21 cellular contexts compared by ENCODE assay signal in genomic region chr4:40322853-40323252, GRCh38. TPM values are rescaled to one million over a fixed set of nuclear protein-coding genes. Genes with fewer than 3 reads are reported as not detected.
A peak's percentile ranks its signal among the peaks of the same experiment; 100 is the strongest.
DNase-seq lines count a peak whose midpoint lies in the region; ATAC-seq, FAIRE-seq and TF ChIP-seq lines count a peak whose summit lies in the region.
"Had no signal": no experiment of that assay in that cellular context is flagged by ENCODE, and none has a peak within 500 bp of the region (broad histone marks: within the 10 kb centered on the region; RNA-seq: fewer than 3 reads in every experiment).

No MANE protein-coding gene starts in this region.

- no peak overlapping the region for H4K5ac ChIP-seq in mesendoderm (ENCODE audit: low read length)

- intact Hi-C loops in HepG2 (cut with micrococcal nuclease; ENCODE audit: unreplicated experiment) (no loop called here), right lobe of liver (cut with DNase I) (no loop called here), vagina (cut with DNase I) (no loop called here), prostate gland (cut with DNase I) (no loop called here)

- H2BK15ac ChIP-seq in mesendoderm (replicated peaks; ENCODE audit: low read depth), result no peak overlapping the region

- peak overlapping the region; percentile 27 for H2AFZ ChIP-seq in HepG2 (ENCODE audit: low read length)

- CTCF ChIA-PET in HepG2 (lab: Yijun Ruan, JAX; ENCODE audit: low intra/inter-chr PET ratio, low total read pairs), result no interaction called here

- no peak for TF ChIP-seq CTCF in HepG2 (CRISPR knock-in tag; IDR thresholded peaks at IDR 0.05)
- TF ChIP-seq CTCF in right lobe of liver (IDR thresholded peaks at IDR 0.05), result no peak
- TF ChIP-seq CTCF in vagina (IDR thresholded peaks at IDR 0.05), result no peak
- TF ChIP-seq CTCF in prostate gland (IDR thresholded peaks at IDR 0.05), result no peak

- H3K4ac ChIP-seq in mesendoderm (ENCODE audit: low read depth, low read length), result no peak overlapping the region

- H3K4me1 ChIP-seq in HepG2 (ENCODE audit: insufficient read depth, low read length), result no peaks in the 10 kb centered on the region
- peaks cover 0 to 3% (median 0%) of the 10 kb centered on the region in 4 donors for H3K4me1 ChIP-seq in right lobe of liver
- no peaks in the 10 kb centered on the region for H3K4me1 ChIP-seq in mesendoderm (ENCODE audit: control insufficient read depth, low read depth, low read length)
- H3K4me1 ChIP-seq in vagina, result peaks cover 21% of the 10 kb centered on the region
- no peaks in the 10 kb centered on the region for H3K4me1 ChIP-seq in prostate gland (replicated peaks)
- H3K4me1 ChIP-seq: Peyer's patch, right atrium auricular region, transverse colon had no signal

- no peak for TF ChIP-seq RAD21 in HepG2 (CRISPR knock-in tag; IDR thresholded peaks at IDR 0.05)

- no peak overlapping the region for H2BK120ac ChIP-seq in mesendoderm (ENCODE audit: low read depth, low read length)

- no peak overlapping the region for H3K18ac ChIP-seq in mesendoderm (ENCODE audit: low read length)

- H3K27ac ChIP-seq in HepG2 (ENCODE audit: extremely low read length, insufficient read depth, low read length), result no peak overlapping the region
- H3K27ac ChIP-seq in right lobe of liver, result no peak overlapping the region
- H3K27ac ChIP-seq in mesendoderm (ENCODE audit: low read depth, low read length), result no peak overlapping the region
- H3K27ac ChIP-seq in vagina, result peak overlapping the region; percentile 78
- no peak overlapping the region for H3K27ac ChIP-seq in prostate gland
- H3K27ac ChIP-seq: Peyer's patch, right atrium auricular region, transverse colon had no signal

- H4K20me1 ChIP-seq in HepG2 (ENCODE audit: insufficient read depth, low read length), result no peaks in the 10 kb centered on the region

- no peak overlapping the region for H3K56ac ChIP-seq in mesendoderm (ENCODE audit: low read length)

- in situ Hi-C loops in HepG2 (cut with HindIII; ENCODE audit: extremely low pct_ligation_motif_present, low pct_unique_long_range_greater_than_20kb), result no loop called here

- H3K27me3 ChIP-seq in HepG2 (ENCODE audit: control insufficient read depth in 1 of 2, insufficient read depth in 2 of 2, low read length in 2 of 2) (no peaks in the 10 kb centered on the region), right lobe of liver (no peaks in the 10 kb centered on the region), mesendoderm (ENCODE audit: insufficient read depth, low read length, poor library complexity) (no peaks in the 10 kb centered on the region), vagina (no peaks in the 10 kb centered on the region), prostate gland (replicated peaks; ENCODE audit: insufficient read depth) (no peaks in the 10 kb centered on the region)
- H3K27me3 ChIP-seq: Peyer's patch, right atrium auricular region, transverse colon had no signal

- no peak overlapping the region for H3K4me3 ChIP-seq in HepG2 (replicated peaks in 1 of 3; ENCODE audit: insufficient read depth in 1 of 3, low read depth in 2 of 3, low read length in 3 of 3)
- no peak overlapping the region for H3K4me3 ChIP-seq in right lobe of liver
- no peak overlapping the region for H3K4me3 ChIP-seq in mesendoderm (ENCODE audit: low read length)
- H3K4me3 ChIP-seq in vagina, result no peak overlapping the region
- no peak overlapping the region for H3K4me3 ChIP-seq in prostate gland
- H3K4me3 ChIP-seq: lung, Peyer's patch, right atrium auricular region, transverse colon had no signal

- H3K4me2 ChIP-seq in HepG2 (ENCODE audit: low read depth, low read length), result no peak overlapping the region
- no peak overlapping the region for H3K4me2 ChIP-seq in mesendoderm (ENCODE audit: low read length)

- H3K9ac ChIP-seq in HepG2 (ENCODE audit: insufficient read depth, low read depth, low read length) (no peak overlapping the region), mesendoderm (ENCODE audit: low read length) (no peak overlapping the region)

- no peak for TF ChIP-seq EP300 in HepG2 (IDR thresholded peaks at IDR 0.05; ENCODE audit: low read depth in 2 of 2, low read length in 2 of 2)
- TF ChIP-seq EP300 in HepG2 (CRISPR knock-in tag; IDR thresholded peaks at IDR 0.05; ENCODE audit: borderline replicate concordance), result no peak

- H3K9me3 ChIP-seq in HepG2 (ENCODE audit: low read length), result no peaks in the 10 kb centered on the region
- H3K9me3 ChIP-seq in right lobe of liver, result no peaks in the 10 kb centered on the region
- H3K9me3 ChIP-seq in vagina, result no peaks in the 10 kb centered on the region
- no peaks in the 10 kb centered on the region for H3K9me3 ChIP-seq in prostate gland
- H3K9me3 ChIP-seq: Peyer's patch, right atrium auricular region, transverse colon had no signal

- no peak for DNase-seq in HepG2 (ENCODE audit: low spot score)
- no peak for DNase-seq in right lobe of liver
- peak; percentile 95 for DNase-seq in amniotic epithelial cell (ENCODE audit: low read depth)
- peak; percentile 38 for DNase-seq in mesendoderm
- DNase-seq in vagina (ENCODE audit: extremely low spot score in 2 of 2), result no peak
- no peak for DNase-seq in CD1c-positive myeloid dendritic cell (ENCODE audit: extremely low spot score)
- DNase-seq in DMS114 treated with DMSO at 0.1 percent for 48 hours (lab: John Stamatoyannopoulos, UW; ENCODE audit: unreplicated experiment), result no peak
- no peak for DNase-seq in prostate gland (ENCODE audit: low spot score)
- DNase-seq: activated CD8-positive, alpha-beta T cell treated with anti-CD3 and anti-CD28 coated beads, Interleukin-2, amount 10 ng/mL, durations not matched to agents 7 days and 5 days; activated naive CD8-positive, alpha-beta T cell treated with anti-CD3 and anti-CD28 coated beads, Interleukin-2, amount 10 ng/mL, durations not matched to agents 7 days and 5 days; CD4-positive, alpha-beta memory T cell; naive thymus-derived CD8-positive, alpha-beta T cell; NCI-H2081 treated with DMSO at 0.1 percent for 48 hours; Peyer's patch; stimulated activated naive CD4-positive, alpha-beta T cell; transverse colon had no signal

- POLR2A ChIA-PET in HepG2 (lab: Yijun Ruan, JAX), result no interaction called here

- FAIRE-seq in HepG2 (lab: Jason Lieb, UNC), result no peak
- FAIRE-seq: H1 had no signal

- H4K8ac ChIP-seq in mesendoderm (ENCODE audit: low read depth, low read length), result no peak overlapping the region

- H3K79me2 ChIP-seq in HepG2 (ENCODE audit: insufficient read depth, low read length) (no peaks in the 10 kb centered on the region), mesendoderm (ENCODE audit: control insufficient read depth, insufficient read depth, low read length) (no peaks in the 10 kb centered on the region)

- H3K36me3 ChIP-seq in HepG2 (replicated peaks in 1 of 2; ENCODE audit: control insufficient read depth in 1 of 2, insufficient read depth in 2 of 2, low read length in 2 of 2) (no peaks in the 10 kb centered on the region), right lobe of liver (no peaks in the 10 kb centered on the region), mesendoderm (ENCODE audit: control insufficient read depth, insufficient read depth, low read length) (no peaks in the 10 kb centered on the region), vagina (no peaks in the 10 kb centered on the region), prostate gland (no peaks in the 10 kb centered on the region)
- H3K36me3 ChIP-seq: Peyer's patch, right atrium auricular region, transverse colon had no signal

- H2BK5ac ChIP-seq in mesendoderm (ENCODE audit: low read length), result no peak overlapping the region

- H3K79me1 ChIP-seq in mesendoderm (ENCODE audit: low read length), result no peaks in the 10 kb centered on the region

- H2AK5ac ChIP-seq in mesendoderm (ENCODE audit: low read length), result no peak overlapping the region

- H3K23ac ChIP-seq in mesendoderm (ENCODE audit: low read length), result peak overlapping the region; percentile 66

- ATAC-seq in HepG2, result no peak
- no peak for ATAC-seq in right lobe of liver
- ATAC-seq: activated CD8-positive, alpha-beta T cell treated with anti-CD3 and anti-CD28 coated beads, Interleukin-2, amount 10 ng/mL, durations not matched to agents 7 days and 5 days; esophagus mucosa; naive thymus-derived CD8-positive, alpha-beta T cell had no signal

- 5% methylated on average over 3 of the region's 3 CpGs for WGBS in HepG2 (ENCODE audit: low lambda C conversion rate)
- 55% methylated on average over 3 of the region's 3 CpGs for WGBS in right lobe of liver (ENCODE audit: insufficient coverage, low coverage, low lambda C conversion rate, missing lambda C conversion rate)
- no CpG with 5 or more reads among the region's 3 CpGs for WGBS in mesendoderm (ENCODE audit: extremely low coverage, insufficient coverage, low lambda C conversion rate)
- whole genome bisulfite sequencing in prostate gland, result 12% methylated on average over 3 of the region's 3 CpGs

- BruUV-seq in HepG2 (replicated peaks; lab: Mats Ljungman, UMichigan), result no TSS peak

- no peak for TF ChIP-seq POLR2A in HepG2 (IDR thresholded peaks at IDR 0.05; ENCODE audit: insufficient read depth in 1 of 2, low read depth in 2 of 2, low read length in 2 of 2)
- no peak for TF ChIP-seq POLR2A in right lobe of liver (IDR thresholded peaks at IDR 0.05)
- no peak for TF ChIP-seq POLR2A in vagina (IDR thresholded peaks at IDR 0.05)
- TF ChIP-seq POLR2A in prostate gland (IDR thresholded peaks at IDR 0.05), result no peak

RNA-seq across cellular contexts. Expression of gene CHRNA9, which starts 12.3 kb away (rescaled TPM):
- total RNA-seq in HepG2 (2016; rRNA removed; fragmentation: Illumina TruSeq; extraction: Trizol), result not detected in 2 replicates
- not detected in 2 replicates for total RNA-seq in HepG2 (2016; cell fraction: cytosol; rRNA removed; fragmentation: Illumina TruSeq; extraction: Trizol; ENCODE audit: low read depth)
- not detected in 2 replicates for total RNA-seq in HepG2 (2016; cell fraction: insoluble cytoplasmic fraction; rRNA removed; fragmentation: Illumina TruSeq; extraction: Trizol)
- not detected in 2 replicates for total RNA-seq in HepG2 (2016; cell fraction: membrane; rRNA removed; fragmentation: Illumina TruSeq; extraction: Trizol)
- total RNA-seq in HepG2 (2016; cell fraction: nucleus; rRNA removed; fragmentation: Illumina TruSeq; extraction: Trizol), result not detected in 2 replicates
- not detected in 2 replicates for polyA plus RNA-seq in HepG2 (2011; rRNA removed)
- polyA plus RNA-seq in HepG2 (2011; cell fraction: cytosol; rRNA removed), result not detected in 2 replicates
- not detected in 2 replicates for polyA plus RNA-seq in HepG2 (2011; cell fraction: nucleus; rRNA removed)
- polyA plus RNA-seq in HepG2 (2012), result not detected in 2 replicates
- polyA plus RNA-seq in HepG2 (2016; cell fraction: cytosol; fragmentation: Illumina TruSeq; extraction: Trizol; ENCODE audit: low read depth), result not detected in 2 replicates
- polyA plus RNA-seq in HepG2 (2016; cell fraction: insoluble cytoplasmic fraction; fragmentation: Illumina TruSeq; extraction: Trizol; ENCODE audit: low read depth), result not detected in 2 replicates
- polyA plus RNA-seq in HepG2 (2016; cell fraction: membrane; fragmentation: Illumina TruSeq; extraction: Trizol; ENCODE audit: low read depth), result not detected in 2 replicates
- not detected in 2 replicates for polyA plus RNA-seq in HepG2 (2016; cell fraction: nucleus; fragmentation: Illumina TruSeq; extraction: Trizol; ENCODE audit: insufficient read depth, low read depth)
- 81.4 TPM in 1 of 2 replicates, not detected in the other for polyA minus RNA-seq in HepG2 (2011; rRNA and poly(A)+ RNA removed; ENCODE audit: low replicate concordance)
- 0.35 TPM in 1 of 2 replicates, not detected in the other for polyA minus RNA-seq in HepG2 (2011; cell fraction: cytosol; rRNA and poly(A)+ RNA removed)
- polyA minus RNA-seq in HepG2 (2011; cell fraction: nucleus; rRNA and poly(A)+ RNA removed), result not detected in 2 replicates
- not detected for total RNA-seq in right lobe of liver
- 1.9 TPM for polyA plus RNA-seq in mesendoderm (2013, experiment 1 of 2)
- 2.0 TPM for polyA plus RNA-seq in mesendoderm (2013, experiment 2 of 2)
- not detected for total RNA-seq in vagina
- total RNA-seq in prostate gland, result not detected
- total RNA-seq: CD4-positive, alpha-beta memory T cell; esophagus mucosa; Peyer's patch; right atrium auricular region; SK-MEL-5; transverse colon had no signal
- polyA plus RNA-seq: CD4-positive, alpha-beta memory T cell; lung had no signal

Comparison
In these comparisons a context has a peak if more than half of its experiments do, and no peak if none do; other contexts are left out.
1. DNase-seq: peak in amniotic epithelial cell (single experiment) and mesendoderm (single experiment); none in HepG2 (single experiment), right lobe of liver (0 of 3), vagina (0 of 2), CD1c-positive myeloid dendritic cell (single experiment), DMS114 treated with DMSO at 0.1 percent for 48 hours (single experiment) and prostate gland (single experiment).